ENCODE assay signal across 2 cellular contexts in genomic region chr3:157162620-157163019, GRCh38.
TF ChIP-seq lines count a peak whose summit lies in the region.

No MANE protein-coding gene starts in this region.

TF ChIP-seq in GM23338, 12 proteins besides CTCF, POLR2A, EP300 and RAD21:
- TF ChIP-seq ZNF462 (CRISPR knock-in tag; IDR thresholded peaks at IDR 0.05) = 0 out of 2 replicates have a peak, but pooled peaks have one; percentile 28

TF ChIP-seq in K562, 482 proteins besides CTCF, POLR2A, EP300 and RAD21 (continued from another document):
- TF ChIP-seq ZNF639 (CRISPR knock-in tag; conservative IDR thresholded peaks at IDR 0.05 in 1 of 2, IDR thresholded peaks at IDR 0.05 in 1 of 2) (0 out of 4 replicates have a peak, but pooled peaks of 1 of the 2 experiments have one; percentile 32), ZFX (CRISPR knock-in tag; IDR thresholded peaks at IDR 0.05) (0 out of 2 replicates have a peak, but pooled peaks have one; percentile 10)
